ENCODE assay signal across 9 cellular contexts in the genomic region with DNA sequence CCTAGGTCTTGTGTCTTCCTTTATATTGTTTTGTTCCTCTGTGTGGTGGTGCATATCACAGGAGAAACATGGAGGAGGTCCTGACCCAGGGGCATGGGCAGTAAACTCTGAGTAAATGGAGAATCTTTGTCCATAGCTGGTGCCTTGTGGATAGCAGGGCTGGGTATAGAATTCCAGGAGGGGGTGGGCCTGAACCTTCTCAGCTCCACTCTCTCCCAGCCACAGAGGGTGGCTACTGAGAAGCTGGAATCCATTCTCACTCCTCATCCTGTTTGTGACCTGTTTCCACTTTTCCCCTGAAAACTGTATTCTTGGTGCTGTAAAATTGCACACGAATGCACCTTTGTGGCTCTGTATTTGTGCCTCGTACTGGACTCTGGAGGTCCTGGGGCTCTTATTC. TPM values are rescaled to one million over a fixed set of nuclear protein-coding genes. Genes with fewer than 3 reads are reported as not detected.
"Had no signal": no experiment of that assay in that cellular context is flagged by ENCODE, and none has a peak within 500 bp of the region (broad histone marks: within the 10 kb centered on the region; RNA-seq: fewer than 3 reads in every experiment).

No MANE protein-coding gene starts in this region.

- ATAC-seq: HCT116 had no signal

- H3K27ac Mint-ChIP-seq: HFFc6, IgD-negative memory B cell had no signal

- H3K4me3 ChIP-seq: GM23248, HAP-1 had no signal

- H3K4me1 ChIP-seq: HAP-1 had no signal

- H3K36me3 Mint-ChIP-seq: IgD-negative memory B cell had no signal

- FAIRE-seq: HTR-8/SVneo had no signal

- H2AFZ ChIP-seq: GM23248 had no signal

- H3K36me3 ChIP-seq: HAP-1 had no signal

- DNase-seq: GM23248, GOT3, H7, HFFc6, KG1 had no signal

- H3K4me3 Mint-ChIP-seq: HFFc6, IgD-negative memory B cell had no signal

- H3K27ac ChIP-seq: GM23248 had no signal

- H3K9ac ChIP-seq: GM23248 had no signal

- H3K4me1 Mint-ChIP-seq: IgD-negative memory B cell had no signal

RNA-seq across cellular contexts. Expression of a gene that starts 47.7 kb away (rescaled TPM):
- polyA plus RNA-seq: IgD-negative memory B cell had no signal
